16 cellular contexts compared by ENCODE assay signal in the genomic region with DNA sequence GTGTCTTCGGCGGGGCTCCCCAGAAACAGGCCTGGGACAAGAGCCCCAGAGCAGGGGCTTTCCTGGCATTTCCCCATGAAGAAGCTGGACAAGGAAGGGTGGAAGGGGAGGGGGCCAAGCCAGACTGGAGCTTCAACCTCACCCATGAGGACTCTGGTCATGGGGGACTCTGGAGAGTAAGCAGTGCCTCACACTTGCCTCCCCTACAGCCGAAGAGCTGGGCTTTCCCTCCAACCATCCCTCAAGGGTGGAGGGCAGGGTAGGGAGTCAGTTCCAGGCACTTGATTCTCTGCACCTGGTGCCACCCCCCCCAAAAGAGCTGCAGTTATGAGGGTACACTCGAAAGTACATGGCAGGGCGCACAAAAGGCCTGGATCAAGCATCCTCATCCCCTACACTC.
DNase-seq lines count a peak whose midpoint lies in the region; ATAC-seq, FAIRE-seq and TF ChIP-seq lines count a peak whose summit lies in the region.
"Had no signal": no experiment of that assay in that cellular context is flagged by ENCODE, and none has a peak within 500 bp of the region (broad histone marks: within the 10 kb centered on the region; RNA-seq: fewer than 3 reads in every experiment).

No MANE protein-coding gene starts in this region.

- no peaks in the 10 kb centered on the region for H4K20me1 ChIP-seq in HCT116 (ENCODE audit: insufficient read depth)

- H3K27ac ChIP-seq in A549 (peak overlapping the region in 1 of 2 experiments; percentile 34; a peak in 3 of 6 replicates), HCT116 (ENCODE audit: low read depth, low read length) (no peak overlapping the region)
- H3K27ac ChIP-seq: GM23248, SJSA1 had no signal

- DNase-seq in A549 (ENCODE audit: low read depth in 1 of 2, low spot score in 1 of 2) = no peak
- DNase-seq in HCT116 (ENCODE audit: low read depth, low spot score) = no peak
- DNase-seq in islet precursor cell = peak; percentile 27
- DNase-seq in posterior vena cava (ENCODE audit: low spot score) = peak; percentile 48
- no peak for DNase-seq in activated T-helper 2 cell treated with anti-CD3 and anti-CD28 coated beads, Interferon-gamma antibody, Interleukin-2, Interleukin-4, amounts not matched to agents 10 μg/mL and 5 μg/mL and 100 μg/mL, durations not matched to agents 14 hours and 24 hours and 36 hours (ENCODE audit: low spot score)
- DNase-seq in GF-D8 (lab: John Stamatoyannopoulos, UW) = no peak
- DNase-seq in GM12891 (ENCODE audit: insufficient read length, low spot score) = no peak
- DNase-seq: CD4-positive, alpha-beta T cell; HCEC 1CT; KG1; NCI-H82; OCI-M1 had no signal

- no peak overlapping the region for H3K9ac ChIP-seq in HCT116 (ENCODE audit: low read length)
- H3K9ac ChIP-seq: GM23248 had no signal

- no peaks in the 10 kb centered on the region for H3K9me2 ChIP-seq in HCT116 (ENCODE audit: insufficient read depth)

- H3K4me3 ChIP-seq in A549 (no peak overlapping the region), HCT116 (replicated peaks in 1 of 2; ENCODE audit: low read depth in 1 of 2, low read length in 2 of 2) (no peak overlapping the region)
- H3K4me3 ChIP-seq: GM23248, SJSA1 had no signal

- H3K4me1 ChIP-seq in A549 (peaks cover 16% of the 10 kb centered on the region), HCT116 (ENCODE audit: control insufficient read depth in 1 of 2, insufficient read depth in 2 of 2, low read length in 2 of 2) (peaks cover 6 to 10% of the 10 kb centered on the region in 2 experiments; a peak in 2 of 4 replicates)
- H3K4me1 ChIP-seq: SJSA1 had no signal

- no peak overlapping the region for H3K4me3 Mint-ChIP-seq in activated T-helper 2 cell treated with anti-CD3 and anti-CD28 coated beads, Interferon-gamma antibody, Interleukin-2, Interleukin-4, amounts not matched to agents 10 μg/mL and 5 μg/mL and 100 μg/mL, durations not matched to agents 14 hours and 24 hours and 36 hours (ENCODE audit: low read depth)
- H3K4me3 Mint-ChIP-seq: CD4-positive, alpha-beta T cell had no signal

- no peaks in the 10 kb centered on the region for H3K27me3 Mint-ChIP-seq in activated T-helper 2 cell treated with anti-CD3 and anti-CD28 coated beads, Interferon-gamma antibody, Interleukin-2, Interleukin-4, amounts not matched to agents 10 μg/mL and 5 μg/mL and 100 μg/mL, durations not matched to agents 14 hours and 24 hours and 36 hours (ENCODE audit: low read depth)

- 72% methylated on average over 5 of the region's 5 CpGs for WGBS in A549 (ENCODE audit: missing lambda C conversion rate)

- RAD21 ChIA-PET in HCT116 (lab: Charles Lee; ENCODE audit: low non-redundant PET in 1 of 2, low total read pairs in 2 of 2, uncharacterized antibody in 2 of 2, unreplicated experiment in 2 of 2) = no interaction called here

- FAIRE-seq in A549 (lab: Jason Lieb, UNC) (no peak), GM12891 (lab: Jason Lieb, UNC) (no peak)
- FAIRE-seq: RCC 7860 had no signal

- TF ChIP-seq POLR2A in A549 (IDR thresholded peaks at IDR 0.05; ENCODE audit: low read length) (no peak), HCT116 (IDR thresholded peaks at IDR 0.05; ENCODE audit: borderline replicate concordance, extremely low read depth, insufficient read depth, insufficient read length) (no peak), GM12891 (IDR thresholded peaks at IDR 0.05; ENCODE audit: low read depth, low read length) (no peak)

- H3K27me3 ChIP-seq in HCT116 (ENCODE audit: insufficient read depth, low read length) = no peaks in the 10 kb centered on the region

- POLR2A ChIA-PET in A549 (lab: Yijun Ruan, JAX) = no interaction called here
- POLR2A ChIA-PET in HCT116 (lab: Charles Lee) = no interaction called here

- no peaks in the 10 kb centered on the region for H3K36me3 ChIP-seq in HCT116 (ENCODE audit: control insufficient read depth in 1 of 2, insufficient read depth in 2 of 2, low read length in 2 of 2)
- H3K36me3 ChIP-seq: SJSA1 had no signal

- no peak for TF ChIP-seq RAD21 in A549 (conservative IDR thresholded peaks at IDR 0.05 in 1 of 2, IDR thresholded peaks at IDR 0.05 in 1 of 2)
- TF ChIP-seq RAD21 in HCT116 (IDR thresholded peaks at IDR 0.05; ENCODE audit: low read depth) = no peak

- no peak overlapping the region for H3K27ac Mint-ChIP-seq in activated T-helper 2 cell treated with anti-CD3 and anti-CD28 coated beads, Interferon-gamma antibody, Interleukin-2, Interleukin-4, amounts not matched to agents 10 μg/mL and 5 μg/mL and 100 μg/mL, durations not matched to agents 14 hours and 24 hours and 36 hours
- H3K27ac Mint-ChIP-seq: CD4-positive, alpha-beta T cell had no signal

- H3K79me2 ChIP-seq in HCT116 (ENCODE audit: insufficient read depth, low read length) = no peaks in the 10 kb centered on the region

- no peaks in the 10 kb centered on the region for H3K4me1 Mint-ChIP-seq in activated T-helper 2 cell treated with anti-CD3 and anti-CD28 coated beads, Interferon-gamma antibody, Interleukin-2, Interleukin-4, amounts not matched to agents 10 μg/mL and 5 μg/mL and 100 μg/mL, durations not matched to agents 14 hours and 24 hours and 36 hours (ENCODE audit: low read depth)

- no peak overlapping the region for H2AFZ ChIP-seq in HCT116 (ENCODE audit: low read depth, low read length, poor library complexity, severe bottlenecking)
- H2AFZ ChIP-seq: GM23248 had no signal

- H3K36me3 Mint-ChIP-seq in activated T-helper 2 cell treated with anti-CD3 and anti-CD28 coated beads, Interferon-gamma antibody, Interleukin-2, Interleukin-4, amounts not matched to agents 10 μg/mL and 5 μg/mL and 100 μg/mL, durations not matched to agents 14 hours and 24 hours and 36 hours (ENCODE audit: low read depth) = no peaks in the 10 kb centered on the region

- no peaks in the 10 kb centered on the region for H3K9me3 Mint-ChIP-seq in activated T-helper 2 cell treated with anti-CD3 and anti-CD28 coated beads, Interferon-gamma antibody, Interleukin-2, Interleukin-4, amounts not matched to agents 10 μg/mL and 5 μg/mL and 100 μg/mL, durations not matched to agents 14 hours and 24 hours and 36 hours
- H3K9me3 Mint-ChIP-seq: CD4-positive, alpha-beta T cell had no signal

- intact Hi-C loops in HCT116 (cut with micrococcal nuclease) (no loop called here), posterior vena cava (cut with DNase I) (no loop called here)
- intact Hi-C loops in activated T-helper 2 cell treated with anti-CD3 and anti-CD28 coated beads, Interferon-gamma antibody, Interleukin-2, Interleukin-4, amounts not matched to agents 10 μg/mL and 5 μg/mL and 100 μg/mL, durations not matched to agents 14 hours and 24 hours and 36 hours (cut with micrococcal nuclease) = no loop called here

- TF ChIP-seq CTCF in A549 (IDR thresholded peaks at IDR 0.05) (no peak), HCT116 (IDR thresholded peaks at IDR 0.05 in 2 of 3, conservative IDR thresholded peaks at IDR 0.05 in 1 of 3; ENCODE audit: borderline replicate concordance in 1 of 3, insufficient read depth in 1 of 3, low read depth in 2 of 3, low read length in 2 of 3) (no peak)

- H3K9me3 ChIP-seq in A549 (no peaks in the 10 kb centered on the region), HCT116 (ENCODE audit: control insufficient read depth in 1 of 2, insufficient read depth in 1 of 2, low read depth in 1 of 2, low read length in 2 of 2) (no peaks in the 10 kb centered on the region)
- H3K9me3 ChIP-seq: SJSA1 had no signal

- ATAC-seq in A549 (no peak), HCT116 (peak; percentile 22; the same call in 1 of the 2 replicates)
- ATAC-seq: Right ventricle myocardium inferior had no signal

- CTCF ChIA-PET in A549 (lab: Yijun Ruan, JAX) (interaction anchor here (1.3 to 1.5 kb wide), 2 partner anchors 32 to 33 kb away, joined by 3 to 9 read pairs; no protein-coding TSS in a partner anchor), HCT116 (lab: Charles Lee) (no interaction called here)

- no TSS peak for BruUV-seq in HCT116 (replicated peaks; lab: Mats Ljungman, UMichigan)

- no peak for TF ChIP-seq EP300 in A549 (IDR thresholded peaks at IDR 0.05)

- H3K4me2 ChIP-seq in A549 (peak overlapping the region; percentile 18; the same call in 1 of the 3 replicates), HCT116 (ENCODE audit: low read length) (peak overlapping the region; percentile 26; the same call in 1 of the 2 replicates)

TF ChIP-seq in A549, 52 proteins besides CTCF, POLR2A, EP300 and RAD21 (continues in another document):
- no peak for TF ChIP-seq HOXB5 (CRISPR knock-in tag; IDR thresholded peaks at IDR 0.05)
- TF ChIP-seq CHD4 (IDR thresholded peaks at IDR 0.05; ENCODE audit: borderline replicate concordance) = no peak
- TF ChIP-seq MAX (IDR thresholded peaks at IDR 0.05) = no peak

TF ChIP-seq in HCT116, 20 proteins besides CTCF, POLR2A, EP300 and RAD21 (continues in another document):
- no peak for TF ChIP-seq EZH2phosphoT487 (IDR thresholded peaks at IDR 0.05; ENCODE audit: borderline replicate concordance)
- no peak for TF ChIP-seq SP1 (IDR thresholded peaks at IDR 0.05; ENCODE audit: low read depth)
- TF ChIP-seq TCF7L2 (IDR thresholded peaks at IDR 0.05; ENCODE audit: borderline replicate concordance, extremely low read depth, insufficient read depth, insufficient read length) = no peak
- TF ChIP-seq CBX3 (IDR thresholded peaks at IDR 0.05; ENCODE audit: low read depth) = no peak
- TF ChIP-seq ZNF274 (IDR thresholded peaks at IDR 0.05; ENCODE audit: low read depth, low read length) = no peak
- TF ChIP-seq POLR2AphosphoS5 (IDR thresholded peaks at IDR 0.05; ENCODE audit: low read depth, low read length) = no peak

TF ChIP-seq in GM12891, 5 proteins besides CTCF, POLR2A, EP300 and RAD21:
- TF ChIP-seq POU2F2 (IDR thresholded peaks at IDR 0.05; ENCODE audit: low read depth, low read length) (no peak), SPI1 (IDR thresholded peaks at IDR 0.05; ENCODE audit: low read depth, low read length) (no peak), POLR2AphosphoS5 (IDR thresholded peaks at IDR 0.05; ENCODE audit: low read depth, low read length) (no peak), TAF1 (IDR thresholded peaks at IDR 0.05; ENCODE audit: low read depth, low read length) (no peak), PAX5 (IDR thresholded peaks at IDR 0.05; ENCODE audit: insufficient read depth, low read length, severe bottlenecking) (no peak)

Comparison
In these comparisons a context has a peak if more than half of its experiments do, and no peak if none do; other contexts are left out.
1. DNase-seq: peak in islet precursor cell (single experiment) and posterior vena cava (single experiment); none in A549 (0 of 2), HCT116 (single experiment), activated T-helper 2 cell treated with anti-CD3 and anti-CD28 coated beads, Interferon-gamma antibody, Interleukin-2, Interleukin-4, amounts not matched to agents 10 μg/mL and 5 μg/mL and 100 μg/mL, durations not matched to agents 14 hours and 24 hours and 36 hours (single experiment), GF-D8 (single experiment) and GM12891 (single experiment).